In the genomic region with DNA sequence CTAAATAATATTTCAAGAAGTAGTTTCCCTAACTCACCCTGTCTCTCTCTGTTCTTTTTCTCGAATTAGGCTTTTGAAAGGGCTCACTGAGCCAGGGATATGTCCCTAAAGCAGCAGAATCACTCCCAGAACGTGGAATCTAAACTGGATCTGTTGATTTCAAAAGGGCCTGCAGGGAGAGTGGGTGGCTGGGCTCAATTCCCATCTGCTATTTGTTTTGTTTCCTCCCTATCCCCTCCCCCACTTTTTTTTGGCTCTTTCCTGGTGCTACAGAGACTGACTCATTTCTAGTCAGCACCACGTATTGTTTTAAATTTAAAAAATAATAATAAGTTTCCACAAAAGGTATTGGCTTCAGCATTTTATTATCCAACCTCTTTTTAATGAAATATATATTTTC, we compare ENCODE assay signal across 23 cellular contexts.
A peak's percentile ranks its signal among the peaks of the same experiment; 100 is the strongest.
DNase-seq lines count a peak whose midpoint lies in the region; ATAC-seq and TF ChIP-seq lines count a peak whose summit lies in the region.
"Had no signal": no experiment of that assay in that cellular context is flagged by ENCODE, and none has a peak within 500 bp of the region (broad histone marks: within the 10 kb centered on the region; RNA-seq: fewer than 3 reads in every experiment).

No MANE protein-coding gene starts in this region.

- H3K36me3 ChIP-seq in mammary epithelial cell (ENCODE audit: insufficient read depth, low read length), result no peaks in the 10 kb centered on the region
- no peaks in the 10 kb centered on the region for H3K36me3 ChIP-seq in brain microvascular endothelial cell (replicated peaks)
- H3K36me3 ChIP-seq in hepatocyte (replicated peaks; ENCODE audit: insufficient read depth, low read depth), result no peaks in the 10 kb centered on the region
- no peaks in the 10 kb centered on the region for H3K36me3 ChIP-seq in CD8-positive, alpha-beta memory T cell (ENCODE audit: insufficient read depth, low read length)
- H3K36me3 ChIP-seq in A673 (ENCODE audit: insufficient read depth, low read length, poor library complexity, severe bottlenecking), result no peaks in the 10 kb centered on the region
- H3K36me3 ChIP-seq: gastroesophageal sphincter had no signal

- H3K9me3 ChIP-seq in mammary epithelial cell (replicated peaks; ENCODE audit: insufficient read depth, low read length) (no peaks in the 10 kb centered on the region), hepatocyte (ENCODE audit: low read depth) (no peaks in the 10 kb centered on the region), A673 (ENCODE audit: low read depth, low read length, poor library complexity, severe bottlenecking) (no peaks in the 10 kb centered on the region)
- H3K9me3 ChIP-seq in CD8-positive, alpha-beta memory T cell (ENCODE audit: low read length), result no peaks in the 10 kb centered on the region
- H3K9me3 ChIP-seq: A549, gastroesophageal sphincter had no signal

- TF ChIP-seq CTCF in MCF 10A (IDR thresholded peaks at IDR 0.05; ENCODE audit: unreplicated experiment) (no peak), mammary epithelial cell (conservative IDR thresholded peaks at IDR 0.05 in 1 of 2, IDR thresholded peaks at IDR 0.05 in 1 of 2; ENCODE audit: extremely low read depth in 1 of 2, insufficient read depth in 1 of 2, low read depth in 1 of 2, low read length in 2 of 2) (no peak), brain microvascular endothelial cell (IDR thresholded peaks at IDR 0.05; ENCODE audit: low read depth, low read length, missing control alignments) (no peak), hepatocyte (IDR thresholded peaks at IDR 0.05; ENCODE audit: poor library complexity) (no peak), natural killer cell (IDR thresholded peaks at IDR 0.05) (no peak), A673 (conservative IDR thresholded peaks at IDR 0.05; ENCODE audit: low read depth, low read length) (no peak)

- CTCF ChIA-PET in MCF 10A (lab: Yijun Ruan, JAX) (no interaction called here), mammary epithelial cell (lab: Charles Lee; ENCODE audit: low non-redundant PET) (no interaction called here), A673 (lab: Charles Lee) (no interaction called here)
- CTCF ChIA-PET in CD8-positive, alpha-beta memory T cell (lab: Charles Lee), result no interaction called here

- in situ Hi-C loops in mammary epithelial cell (cut with MboI; ENCODE audit: low sequenced_read_pairs in 2 of 2) (no loop called here), brain microvascular endothelial cell (cut with HindIII; ENCODE audit: low pct_ligation_motif_present, low sequenced_read_pairs) (no loop called here)

- no peak for ATAC-seq in natural killer cell
- ATAC-seq: A549; activated naive CD4-positive, alpha-beta T cell treated with anti-CD3 and anti-CD28 coated beads, Interleukin-2, amount 50 U/mL, for 72 hours; gastroesophageal sphincter; stimulated activated naive CD8-positive, alpha-beta T cell treated with anti-CD3 and anti-CD28 coated beads, Interleukin-15, Interleukin-2, amounts not matched to agents 100 U/mL and 50 U/mL, for 24 hours had no signal

- no peaks in the 10 kb centered on the region for H3K4me1 Mint-ChIP-seq in MCF 10A (ENCODE audit: insufficient read depth, unreplicated experiment)
- H3K4me1 Mint-ChIP-seq in natural killer cell, result no peaks in the 10 kb centered on the region
- no peaks in the 10 kb centered on the region for H3K4me1 Mint-ChIP-seq in CD8-positive, alpha-beta memory T cell
- H3K4me1 Mint-ChIP-seq: CD4-positive, alpha-beta memory T cell; central memory CD8-positive, alpha-beta T cell had no signal

- H2AFZ ChIP-seq in mammary epithelial cell (ENCODE audit: low read depth, low read length) (no peak overlapping the region), hepatocyte (no peak overlapping the region)
- H2AFZ ChIP-seq: parathyroid adenoma had no signal

- no peak overlapping the region for H3K27ac Mint-ChIP-seq in MCF 10A (ENCODE audit: low read depth, unreplicated experiment)
- H3K27ac Mint-ChIP-seq in natural killer cell, result no peak overlapping the region
- no peak overlapping the region for H3K27ac Mint-ChIP-seq in CD8-positive, alpha-beta memory T cell
- H3K27ac Mint-ChIP-seq: activated naive CD4-positive, alpha-beta T cell treated with anti-CD3 and anti-CD28 coated beads, Interleukin-2, amount 50 U/mL, for 72 hours; CD4-positive, alpha-beta memory T cell had no signal

- H3K27me3 Mint-ChIP-seq in MCF 10A (ENCODE audit: insufficient read depth, unreplicated experiment) (peaks cover 75% of the 10 kb centered on the region), natural killer cell (ENCODE audit: low read depth in 2 of 2) (peaks cover 0 to 2% of the 10 kb centered on the region in 2 donors)
- no peaks in the 10 kb centered on the region for H3K27me3 Mint-ChIP-seq in CD8-positive, alpha-beta memory T cell
- H3K27me3 Mint-ChIP-seq: CD4-positive, alpha-beta memory T cell had no signal

- no TSS peak for BruUV-seq in MCF 10A (replicated peaks; lab: Mats Ljungman, UMichigan)
- no TSS peak for BruUV-seq in mammary epithelial cell (replicated peaks; lab: Mats Ljungman, UMichigan)
- no TSS peak for BruUV-seq in A673 (replicated peaks; lab: Mats Ljungman, UMichigan)

- no peaks in the 10 kb centered on the region for H3K79me2 ChIP-seq in mammary epithelial cell (ENCODE audit: insufficient read depth, low read length)
- H3K79me2 ChIP-seq in hepatocyte, result no peaks in the 10 kb centered on the region
- H3K79me2 ChIP-seq: parathyroid adenoma had no signal

- H3K36me3 Mint-ChIP-seq in MCF 10A (ENCODE audit: insufficient read depth, unreplicated experiment), result no peaks in the 10 kb centered on the region
- no peaks in the 10 kb centered on the region for H3K36me3 Mint-ChIP-seq in natural killer cell
- no peaks in the 10 kb centered on the region for H3K36me3 Mint-ChIP-seq in CD8-positive, alpha-beta memory T cell
- H3K36me3 Mint-ChIP-seq: activated naive CD4-positive, alpha-beta T cell treated with anti-CD3 and anti-CD28 coated beads, Interleukin-2, amount 50 U/mL, for 72 hours; CD4-positive, alpha-beta memory T cell had no signal

- H4K20me1 ChIP-seq in mammary epithelial cell (ENCODE audit: insufficient read depth, low read length), result no peaks in the 10 kb centered on the region
- H4K20me1 ChIP-seq in hepatocyte (ENCODE audit: insufficient read depth, poor library complexity, severe bottlenecking), result no peaks in the 10 kb centered on the region

- no peak overlapping the region for H3K9ac ChIP-seq in mammary epithelial cell (ENCODE audit: insufficient read depth, low read length)
- H3K9ac ChIP-seq: parathyroid adenoma had no signal

- H3K4me3 ChIP-seq in mammary epithelial cell (replicated peaks in 1 of 3; ENCODE audit: insufficient read depth in 1 of 3, low read depth in 2 of 3, low read length in 3 of 3) (no peak overlapping the region), brain microvascular endothelial cell (ENCODE audit: low read depth, low read length) (no peak overlapping the region), hepatocyte (no peak overlapping the region), A673 (ENCODE audit: low read depth, low read length, poor library complexity, severe bottlenecking) (no peak overlapping the region)
- H3K4me3 ChIP-seq in CD8-positive, alpha-beta memory T cell (ENCODE audit: low read length), result no peak overlapping the region
- H3K4me3 ChIP-seq: A549, gastroesophageal sphincter had no signal

- H3K27ac ChIP-seq in mammary epithelial cell (ENCODE audit: insufficient read depth, low read depth, low read length), result no peak overlapping the region
- no peak overlapping the region for H3K27ac ChIP-seq in brain microvascular endothelial cell
- H3K27ac ChIP-seq in hepatocyte, result no peak overlapping the region
- H3K27ac ChIP-seq in CD8-positive, alpha-beta memory T cell (ENCODE audit: low read depth, low read length), result no peak overlapping the region
- no peak overlapping the region for H3K27ac ChIP-seq in A673 (ENCODE audit: low read depth, low read length, poor library complexity, severe bottlenecking)
- H3K27ac ChIP-seq: A549, gastroesophageal sphincter, parathyroid adenoma had no signal

- peaks cover 2% of the 10 kb centered on the region for H3K27me3 ChIP-seq in mammary epithelial cell (ENCODE audit: insufficient read depth, low read length)
- no peaks in the 10 kb centered on the region for H3K27me3 ChIP-seq in brain microvascular endothelial cell (replicated peaks)
- H3K27me3 ChIP-seq in hepatocyte, result no peaks in the 10 kb centered on the region
- no peaks in the 10 kb centered on the region for H3K27me3 ChIP-seq in CD8-positive, alpha-beta memory T cell (ENCODE audit: insufficient read depth, low read length, poor library complexity, severe bottlenecking)
- no peaks in the 10 kb centered on the region for H3K27me3 ChIP-seq in A673 (replicated peaks; ENCODE audit: insufficient read depth, low read depth, low read length, poor library complexity)
- H3K27me3 ChIP-seq: gastroesophageal sphincter had no signal

- no peaks in the 10 kb centered on the region for H3K4me1 ChIP-seq in mammary epithelial cell (ENCODE audit: insufficient read depth, low read length)
- no peaks in the 10 kb centered on the region for H3K4me1 ChIP-seq in hepatocyte (ENCODE audit: insufficient read depth)
- no peaks in the 10 kb centered on the region for H3K4me1 ChIP-seq in CD8-positive, alpha-beta memory T cell (ENCODE audit: insufficient read depth, low read length)
- H3K4me1 ChIP-seq in A673 (ENCODE audit: insufficient read depth, low read length, poor library complexity, severe bottlenecking), result peaks cover 8% of the 10 kb centered on the region
- H3K4me1 ChIP-seq: A549, gastroesophageal sphincter, parathyroid adenoma had no signal

- WGBS in mammary epithelial cell (ENCODE audit: low coverage, missing lambda C conversion rate), result 0% methylated on average over 3 of the region's 3 CpGs
- WGBS in hepatocyte (ENCODE audit: low lambda C conversion rate, missing lambda C conversion rate), result 38% methylated on average over 3 of the region's 3 CpGs

- no peak overlapping the region for H3K4me2 ChIP-seq in mammary epithelial cell (ENCODE audit: insufficient read depth, low read depth, low read length)
- no peak overlapping the region for H3K4me2 ChIP-seq in hepatocyte
- H3K4me2 ChIP-seq: A549 had no signal

- H3K4me3 Mint-ChIP-seq in MCF 10A (ENCODE audit: unreplicated experiment), result no peak overlapping the region
- no peak overlapping the region for H3K4me3 Mint-ChIP-seq in natural killer cell
- H3K4me3 Mint-ChIP-seq in CD8-positive, alpha-beta memory T cell, result no peak overlapping the region
- H3K4me3 Mint-ChIP-seq: CD4-positive, alpha-beta memory T cell; central memory CD8-positive, alpha-beta T cell had no signal

- POLR2A ChIA-PET in MCF 10A (lab: Yijun Ruan, JAX) (no interaction called here), A673 (lab: Charles Lee; ENCODE audit: low non-redundant PET) (no interaction called here)
- POLR2A ChIA-PET in CD8-positive, alpha-beta memory T cell (lab: Charles Lee), result no interaction called here

- dilution Hi-C loops in mammary epithelial cell (cut with HindIII; ENCODE audit: low sequenced_read_pairs), result no loop called here

- H3K9me2 ChIP-seq in hepatocyte (replicated peaks; ENCODE audit: insufficient read depth), result no peaks in the 10 kb centered on the region

- intact Hi-C loops in MCF 10A (cut with micrococcal nuclease) (no loop called here), mammary epithelial cell (cut with micrococcal nuclease) (no loop called here), natural killer cell (cut with micrococcal nuclease) (no loop called here), A673 (cut with micrococcal nuclease; ENCODE audit: unreplicated experiment) (no loop called here)

- peak; percentile 11 for DNase-seq in MCF 10A (ENCODE audit: unreplicated experiment)
- no peak for DNase-seq in mammary epithelial cell
- DNase-seq in brain microvascular endothelial cell, result peak; percentile 68
- DNase-seq in hepatocyte (ENCODE audit: low spot score), result peak; percentile 5
- peak; percentile 15 for DNase-seq in stromal cell of bone marrow (ENCODE audit: low read depth)
- no peak for DNase-seq in natural killer cell
- no peak for DNase-seq in CD8-positive, alpha-beta memory T cell
- DNase-seq in A673 (ENCODE audit: low spot score), result no peak
- DNase-seq: activated CD4-positive, alpha-beta T cell treated with anti-CD3 and anti-CD28 coated beads for 1 hour; CD4-positive, alpha-beta memory T cell; effector memory CD4-positive, alpha-beta T cell; EL; IMR-90; kidney; NCI-H1048; NCI-H2171 treated with DMSO at 0.1 percent for 48 hours; SHP77 treated with DMSO at 0.1 percent for 48 hours; stimulated activated naive CD8-positive, alpha-beta T cell treated with anti-CD3 and anti-CD28 coated beads, Interleukin-15, Interleukin-2, amounts not matched to agents 100 U/mL and 50 U/mL, for 24 hours had no signal

- H3K9me3 Mint-ChIP-seq in MCF 10A (ENCODE audit: unreplicated experiment) (no peaks in the 10 kb centered on the region), natural killer cell (no peaks in the 10 kb centered on the region)
- H3K9me3 Mint-ChIP-seq in CD8-positive, alpha-beta memory T cell, result no peaks in the 10 kb centered on the region
- H3K9me3 Mint-ChIP-seq: activated naive CD4-positive, alpha-beta T cell treated with anti-CD3 and anti-CD28 coated beads, Interleukin-2, amount 50 U/mL, for 72 hours; CD4-positive, alpha-beta memory T cell; central memory CD8-positive, alpha-beta T cell had no signal

Comparison
In these comparisons a context has a peak if more than half of its experiments do, and no peak if none do; other contexts are left out.
1. DNase-seq: peak in MCF 10A (single experiment), brain microvascular endothelial cell (single experiment), hepatocyte (single experiment) and stromal cell of bone marrow (single experiment); none in mammary epithelial cell (single experiment), natural killer cell (single experiment), CD8-positive, alpha-beta memory T cell (0 of 5) and A673 (single experiment).